ENCODE assay signal across 1 cellular context in genomic region chr6:161654209-161654608, GRCh38.
A peak's percentile ranks its signal among the peaks of the same experiment; 100 is the strongest.
TF ChIP-seq lines count a peak whose summit lies in the region.

No MANE protein-coding gene starts in this region.

TF ChIP-seq in HepG2, 621 proteins besides CTCF, POLR2A, EP300 and RAD21 (continued from another document):
- TF ChIP-seq MTERF4 (CRISPR knock-in tag; IDR thresholded peaks at IDR 0.05) (no peak), FOXP1 (IDR thresholded peaks at IDR 0.05) (no peak), FOXP1 (CRISPR knock-in tag; IDR thresholded peaks at IDR 0.05) (no peak), GABPB1 (CRISPR knock-in tag; IDR thresholded peaks at IDR 0.05) (peak; percentile 32; the same call in 1 of the 2 replicates), ZNF44 (CRISPR knock-in tag; IDR thresholded peaks at IDR 0.05) (no peak), RAD51 (IDR thresholded peaks at IDR 0.05; ENCODE audit: borderline replicate concordance) (no peak)
